Comparison of ENCODE assay signal across 6 cellular contexts in genomic region chr16:83443972-83444371, GRCh38.
"Had no signal": no experiment of that assay in that cellular context is flagged by ENCODE, and none has a peak within 500 bp of the region (broad histone marks: within the 10 kb centered on the region; RNA-seq: fewer than 3 reads in every experiment).

No MANE protein-coding gene starts in this region.

- FAIRE-seq: K562 had no signal

- H3K36me3 ChIP-seq: HAP-1 had no signal

- H3K27ac ChIP-seq: GM23248 had no signal

- H3K4me1 ChIP-seq: HAP-1 had no signal

- H3K9me3 ChIP-seq: HAP-1 had no signal

- H3K4me3 ChIP-seq: GM23248, HAP-1, K562 had no signal

- DNase-seq: GM23248, GOT3, H7, IMR-90 had no signal
